23 cellular contexts compared by ENCODE assay signal in genomic region chr2:200258881-200259576, GRCh38. TPM values are rescaled to one million over a fixed set of nuclear protein-coding genes. Genes with fewer than 3 reads are reported as not detected.
DNase-seq lines count a peak whose midpoint lies in the region; ATAC-seq and TF ChIP-seq lines count a peak whose summit lies in the region.
"Had no signal": no experiment of that assay in that cellular context is flagged by ENCODE, and none has a peak within 500 bp of the region (broad histone marks: within the 10 kb centered on the region; RNA-seq: fewer than 3 reads in every experiment).

No MANE protein-coding gene starts in this region.

- no peaks in the 10 kb centered on the region for H3K27me3 ChIP-seq in IMR-90 (ENCODE audit: control insufficient read depth, insufficient read depth, low read length)

- H3K9me3 ChIP-seq in IMR-90 (ENCODE audit: control insufficient read depth, insufficient read depth, low read length): no peaks in the 10 kb centered on the region

- H3K27ac Mint-ChIP-seq in mesothelial cell of epicardium: peak overlapping the region; percentile 66
- H3K27ac Mint-ChIP-seq: activated CD8-positive, alpha-beta T cell treated with anti-CD3 and anti-CD28 coated beads for 36 hours; activated naive CD4-positive, alpha-beta T cell treated with anti-CD3 and anti-CD28 coated beads, Interleukin-2, amount 50 U/mL, for 72 hours; activated T-cell treated with anti-CD3 and anti-CD28 coated beads, Interleukin-2, amount 50 U/mL, for 72 hours; brain; nephron progenitor cell; stimulated activated naive CD8-positive, alpha-beta T cell treated with anti-CD3 and anti-CD28 coated beads, Interleukin-15, Interleukin-2, amounts not matched to agents 100 ng/mL and 50 ng/mL, for 24 hours had no signal

- H2AK5ac ChIP-seq in IMR-90 (ENCODE audit: low read depth, low read length): no peak overlapping the region

- no peak overlapping the region for H3K4me3 ChIP-seq in IMR-90 (ENCODE audit: insufficient read depth, low read depth, low read length)
- H3K4me3 ChIP-seq in epithelial cell of esophagus (ENCODE audit: low read length): no peak overlapping the region

- H4K20me1 ChIP-seq in IMR-90 (ENCODE audit: insufficient read depth, low read length): no peaks in the 10 kb centered on the region

- H2BK20ac ChIP-seq in IMR-90 (ENCODE audit: low read depth, low read length): no peak overlapping the region

- no peak overlapping the region for H3K23ac ChIP-seq in IMR-90 (ENCODE audit: low read depth, low read length)

- H2BK15ac ChIP-seq in IMR-90 (ENCODE audit: low read depth, low read length): no peak overlapping the region

- intact Hi-C loops in IMR-90 (cut with micrococcal nuclease): no loop called here

- H3K36me3 ChIP-seq in IMR-90 (ENCODE audit: control insufficient read depth, insufficient read depth, low read length): no peaks in the 10 kb centered on the region
- H3K36me3 ChIP-seq: WERI-Rb-1 had no signal

- CTCF ChIA-PET in IMR-90 (lab: Yijun Ruan, JAX): interaction anchor here (0.6 kb wide), 1 partner anchor 617 kb away, joined by 3 read pairs; no protein-coding TSS in a partner anchor

- no peak overlapping the region; the same call in 1 of the 2 replicates for H3K14ac ChIP-seq in IMR-90 (replicated peaks; ENCODE audit: low read depth, low read length)

- H4K8ac ChIP-seq in IMR-90 (ENCODE audit: low read depth in 2 of 2, low read length in 2 of 2): no peak overlapping the region

- H4K91ac ChIP-seq in IMR-90 (ENCODE audit: insufficient read depth, low read depth, low read length): no peak overlapping the region

- TF ChIP-seq CTCF in 22Rv1 (IDR thresholded peaks at IDR 0.05) (no peak), IMR-90 (conservative IDR thresholded peaks at IDR 0.05; ENCODE audit: low read depth, low read length) (no peak), epithelial cell of esophagus (IDR thresholded peaks at IDR 0.05; ENCODE audit: insufficient read depth, low read depth, low read length, missing control alignments) (no peak), mesothelial cell of epicardium (IDR thresholded peaks at IDR 0.05; ENCODE audit: unreplicated experiment) (no peak)

- H3K27me3 Mint-ChIP-seq in mesothelial cell of epicardium (ENCODE audit: low read depth): no peaks in the 10 kb centered on the region

- ATAC-seq in IMR-90 (ENCODE audit: low read depth) (no peak), HG03045 (IDR thresholded peaks at IDR 0.05; ENCODE audit: unreplicated experiment) (no peak), GM18861 (IDR thresholded peaks at IDR 0.05; ENCODE audit: unreplicated experiment) (no peak)
- ATAC-seq: activated CD8-positive, alpha-beta T cell treated with anti-CD3 and anti-CD28 coated beads for 36 hours; activated T-cell treated with anti-CD3 and anti-CD28 coated beads, Interleukin-2, amount 50 U/mL, for 72 hours; right cardiac atrium; Right ventricle myocardium inferior had no signal

- peaks cover 4% of the 10 kb centered on the region; the same call in 1 of the 2 replicates for H3K4me1 ChIP-seq in IMR-90 (ENCODE audit: control insufficient read depth, insufficient read depth, low read length)

- in situ Hi-C loops in IMR-90 (cut with MboI; ENCODE audit: low sequenced_read_pairs): no loop called here

- no peak overlapping the region for H3K4me2 ChIP-seq in IMR-90 (ENCODE audit: low read depth, low read length)

- H3K9me3 Mint-ChIP-seq in mesothelial cell of epicardium: peaks cover 14% of the 10 kb centered on the region
- H3K9me3 Mint-ChIP-seq: activated CD8-positive, alpha-beta T cell treated with anti-CD3 and anti-CD28 coated beads for 36 hours; activated naive CD4-positive, alpha-beta T cell treated with anti-CD3 and anti-CD28 coated beads, Interleukin-2, amount 50 U/mL, for 72 hours; activated T-cell treated with anti-CD3 and anti-CD28 coated beads, Interleukin-2, amount 50 U/mL, for 72 hours; brain; nephron progenitor cell; stimulated activated naive CD8-positive, alpha-beta T cell treated with anti-CD3 and anti-CD28 coated beads, Interleukin-15, Interleukin-2, amounts not matched to agents 100 ng/mL and 50 ng/mL, for 24 hours had no signal

- H4K5ac ChIP-seq in IMR-90 (ENCODE audit: low read depth, low read length): no peak overlapping the region

- no peak overlapping the region for H2AFZ ChIP-seq in IMR-90 (replicated peaks; ENCODE audit: low read length, poor library complexity)

- peaks cover 15% of the 10 kb centered on the region for H3K4me1 Mint-ChIP-seq in mesothelial cell of epicardium
- H3K4me1 Mint-ChIP-seq: brain; CD4-positive, CD25-positive, alpha-beta regulatory T cell; nephron progenitor cell had no signal

- no peak overlapping the region for H3K18ac ChIP-seq in IMR-90 (ENCODE audit: low read depth, low read length)

- BruUV-seq in IMR-90 (replicated peaks; lab: Mats Ljungman, UMichigan): no TSS peak

- H3K4ac ChIP-seq in IMR-90 (ENCODE audit: low read depth, low read length): no peak overlapping the region

- DNase-seq in IMR-90: peak; percentile 49
- DNase-seq in epithelial cell of esophagus (ENCODE audit: low read depth): peak; percentile 61
- DNase-seq in mesothelial cell of epicardium (ENCODE audit: low spot score in 2 of 2, unreplicated experiment in 2 of 2): no peak
- no peak for DNase-seq in CD1c-positive myeloid dendritic cell (ENCODE audit: extremely low spot score)
- no peak for DNase-seq in hippocampal formation (lab: John Stamatoyannopoulos, UW)
- DNase-seq: ACHN; activated CD8-positive, alpha-beta T cell treated with anti-CD3 and anti-CD28 coated beads for 36 hours; activated T-cell treated with anti-CD3 and anti-CD28 coated beads, Interleukin-2, amount 50 U/mL, for 72 hours; CD4-positive, CD25-positive, alpha-beta regulatory T cell; head of caudate nucleus; islet precursor cell; mesendoderm; nephron progenitor cell; right cardiac atrium; T-helper 1 cell; WERI-Rb-1 had no signal

- dilution Hi-C loops in IMR-90 (cut with HindIII; ENCODE audit: low sequenced_read_pairs, unreplicated experiment): no loop called here

- peaks cover 3% of the 10 kb centered on the region for H3K36me3 Mint-ChIP-seq in mesothelial cell of epicardium
- H3K36me3 Mint-ChIP-seq: activated naive CD4-positive, alpha-beta T cell treated with anti-CD3 and anti-CD28 coated beads, Interleukin-2, amount 50 U/mL, for 72 hours; brain; CD4-positive, CD25-positive, alpha-beta regulatory T cell had no signal

- H3K56ac ChIP-seq in IMR-90 (ENCODE audit: extremely low read depth, insufficient read depth, low read length): no peak overlapping the region

- no peak overlapping the region for H3K9ac ChIP-seq in IMR-90 (ENCODE audit: low read depth, low read length)

- TF ChIP-seq RAD21 in IMR-90 (IDR thresholded peaks at IDR 0.05; ENCODE audit: low read length): no peak

- WGBS in IMR-90 (ENCODE audit: extremely low coverage in 2 of 2, insufficient read length in 1 of 2), 2 experiments: no CpG with 5 or more reads among the region's 7 CpGs

- H2BK120ac ChIP-seq in IMR-90 (ENCODE audit: low read depth, low read length): no peak overlapping the region

- H3K9me1 ChIP-seq in IMR-90 (ENCODE audit: insufficient read depth, low read length): 0 out of 2 replicates have a peak, but pooled peaks cover 4% of the 10 kb centered on the region

- no peak overlapping the region for H3K4me3 Mint-ChIP-seq in mesothelial cell of epicardium
- H3K4me3 Mint-ChIP-seq: activated CD8-positive, alpha-beta T cell treated with anti-CD3 and anti-CD28 coated beads for 36 hours; activated T-cell treated with anti-CD3 and anti-CD28 coated beads, Interleukin-2, amount 50 U/mL, for 72 hours; brain; CD4-positive, CD25-positive, alpha-beta regulatory T cell; nephron progenitor cell; stimulated activated naive CD8-positive, alpha-beta T cell treated with anti-CD3 and anti-CD28 coated beads, Interleukin-15, Interleukin-2, amounts not matched to agents 100 ng/mL and 50 ng/mL, for 24 hours had no signal

- no peaks in the 10 kb centered on the region for H3K79me1 ChIP-seq in IMR-90 (ENCODE audit: low read depth in 1 of 2, low read length in 2 of 2)

- H2BK5ac ChIP-seq in IMR-90 (ENCODE audit: low read depth, low read length, poor library complexity, severe bottlenecking): no peak overlapping the region

- POLR2A ChIA-PET in IMR-90 (lab: Charles Lee; ENCODE audit: unreplicated experiment): no interaction called here

- TF ChIP-seq POLR2A in IMR-90 (IDR thresholded peaks at IDR 0.05; ENCODE audit: low read depth, low read length): no peak

- no peak overlapping the region for H2AK9ac ChIP-seq in IMR-90 (replicated peaks; ENCODE audit: low read depth, low read length, poor library complexity)

- peak overlapping the region; percentile 38 for H3K27ac ChIP-seq in 22Rv1
- H3K27ac ChIP-seq in IMR-90 (ENCODE audit: insufficient read depth, low read length): no peak overlapping the region
- H3K27ac ChIP-seq: WERI-Rb-1 had no signal

TF ChIP-seq in IMR-90, 13 proteins besides CTCF, POLR2A, EP300 and RAD21:
- TF ChIP-seq SMC3 (IDR thresholded peaks at IDR 0.05; ENCODE audit: low read depth, low read length): no peak
- no peak for TF ChIP-seq NFE2L2 (IDR thresholded peaks at IDR 0.05; ENCODE audit: low read depth, low read length)
- TF ChIP-seq, protein P1, sequence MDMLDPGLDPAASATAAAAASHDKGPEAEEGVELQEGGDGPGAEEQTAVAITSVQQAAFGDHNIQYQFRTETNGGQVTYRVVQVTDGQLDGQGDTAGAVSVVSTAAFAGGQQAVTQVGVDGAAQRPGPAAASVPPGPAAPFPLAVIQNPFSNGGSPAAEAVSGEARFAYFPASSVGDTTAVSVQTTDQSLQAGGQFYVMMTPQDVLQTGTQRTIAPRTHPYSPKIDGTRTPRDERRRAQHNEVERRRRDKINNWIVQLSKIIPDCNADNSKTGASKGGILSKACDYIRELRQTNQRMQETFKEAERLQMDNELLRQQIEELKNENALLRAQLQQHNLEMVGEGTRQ (IDR thresholded peaks at IDR 0.05; ENCODE audit: low read depth, low read length): no peak
- TF ChIP-seq CHD1 (IDR thresholded peaks at IDR 0.05; ENCODE audit: low read depth, low read length): no peak
- TF ChIP-seq MAFK (IDR thresholded peaks at IDR 0.05; ENCODE audit: low read depth, low read length): no peak
TF ChIP-seq in IMR-90: peak in this region for 0.

RNA-seq across cellular contexts. Expression of gene SPATS2L, which starts 47.5 kb away (rescaled TPM):
- total RNA-seq in IMR-90 (2012; rRNA removed) (118 and 145 TPM in 2 replicates), mesothelial cell of epicardium (78.6 to 84.8 TPM (median 83.7 TPM) in 3 replicates)
- 155 and 175 TPM in 2 replicates for polyA plus RNA-seq in IMR-90 (2012; rRNA removed)
- polyA plus RNA-seq in IMR-90 (2012; cell fraction: cytosol; rRNA removed): 85.4 and 86.8 TPM in 2 replicates
- 65.5 and 124 TPM in 2 replicates for polyA plus RNA-seq in IMR-90 (2012; cell fraction: nucleus; rRNA removed; ENCODE audit: low replicate concordance)

Comparison
In these comparisons a context has a peak if more than half of its experiments do, and no peak if none do; other contexts are left out.
1. DNase-seq: peak in IMR-90 (single experiment) and epithelial cell of esophagus (single experiment); none in mesothelial cell of epicardium (0 of 2), CD1c-positive myeloid dendritic cell (single experiment) and hippocampal formation (0 of 2).